1 cellular context compared by ENCODE assay signal in genomic region chr6:41446907-41447545, GRCh38.
TF ChIP-seq lines count a peak whose summit lies in the region.

No MANE protein-coding gene starts in this region.

TF ChIP-seq in IMR-90, 13 proteins besides CTCF, POLR2A, EP300 and RAD21:
- no peak for TF ChIP-seq SMC3 (IDR thresholded peaks at IDR 0.05; ENCODE audit: low read depth, low read length)
- no peak for TF ChIP-seq CHD1 (IDR thresholded peaks at IDR 0.05; ENCODE audit: low read depth, low read length)
- no peak for TF ChIP-seq RFX5 (IDR thresholded peaks at IDR 0.05; ENCODE audit: low read depth, low read length)
- no peak for TF ChIP-seq FOS (IDR thresholded peaks at IDR 0.05; ENCODE audit: low read depth, low read length)
- no peak for TF ChIP-seq MXI1 (IDR thresholded peaks at IDR 0.05; ENCODE audit: borderline replicate concordance, low read depth, low read length)
- no peak for TF ChIP-seq USF2 (IDR thresholded peaks at IDR 0.05; ENCODE audit: low read depth, low read length)
- no peak for TF ChIP-seq ELK1 (IDR thresholded peaks at IDR 0.05; ENCODE audit: borderline replicate concordance, low read depth, low read length)
- no peak for TF ChIP-seq MAFK (IDR thresholded peaks at IDR 0.05; ENCODE audit: low read depth, low read length)
- TF ChIP-seq BHLHE40 (IDR thresholded peaks at IDR 0.05; ENCODE audit: low read depth, low read length) = no peak
- TF ChIP-seq RCOR1 (IDR thresholded peaks at IDR 0.05; ENCODE audit: insufficient replicate concordance, low read length) = no peak
- TF ChIP-seq MAZ (IDR thresholded peaks at IDR 0.05; ENCODE audit: borderline replicate concordance, low read depth, low read length) = no peak
- no peak for TF ChIP-seq NFE2L2 (IDR thresholded peaks at IDR 0.05; ENCODE audit: low read depth, low read length)
- no peak for TF ChIP-seq CEBPB (IDR thresholded peaks at IDR 0.05; ENCODE audit: low read depth, low read length)
